In genomic region chr20:62364911-62365736, GRCh38 we compare ENCODE assay signal across 9 cellular contexts. TPM values are rescaled to one million over a fixed set of nuclear protein-coding genes. Genes with fewer than 3 reads are reported as not detected.
DNase-seq lines count a peak whose midpoint lies in the region; ATAC-seq lines count a peak whose summit lies in the region.
"Had no signal": no experiment of that assay in that cellular context is flagged by ENCODE, and none has a peak within 500 bp of the region (broad histone marks: within the 10 kb centered on the region; RNA-seq: fewer than 3 reads in every experiment).

No MANE protein-coding gene starts in this region.

- H3K4me3 ChIP-seq in muscle layer of colon (ENCODE audit: low read depth in 1 of 2, low read length in 2 of 2) (peak overlapping the region; percentile 20 to 92), urinary bladder (ENCODE audit: low read depth, low read length) (peak overlapping the region; percentile 80)

- H3K27ac ChIP-seq in epithelial cell of prostate: peak overlapping the region; percentile 80
- H3K27ac ChIP-seq in muscle layer of colon (ENCODE audit: low read depth, low read length): peak overlapping the region; percentile 96
- peak overlapping the region; percentile 75 for H3K27ac ChIP-seq in urinary bladder (ENCODE audit: low read depth)

- H3K9me3 ChIP-seq in muscle layer of colon (ENCODE audit: low read length): no peaks in the 10 kb centered on the region

- no peaks in the 10 kb centered on the region for H3K36me3 ChIP-seq in muscle layer of colon (ENCODE audit: insufficient read depth, low read length)
- H3K36me3 ChIP-seq in urinary bladder (ENCODE audit: insufficient read depth): no peaks in the 10 kb centered on the region

- 61% methylated on average over 27 of the region's 27 CpGs for WGBS in urinary bladder

- no peak for ATAC-seq in HG03460 (IDR thresholded peaks at IDR 0.05; ENCODE audit: unreplicated experiment)

- peaks cover 65% of the 10 kb centered on the region for H3K4me1 ChIP-seq in muscle layer of colon (ENCODE audit: insufficient read depth, low read length)
- H3K4me1 ChIP-seq in urinary bladder (ENCODE audit: insufficient read depth): peaks cover 2% of the 10 kb centered on the region

- H3K9ac ChIP-seq in muscle layer of colon (ENCODE audit: low read length): peak overlapping the region; percentile 87

- DNase-seq in activated CD4-positive, CD25-positive, alpha-beta regulatory T cell treated with anti-CD3 and anti-CD28 coated beads, Interleukin-2, amount 50 U/mL, for 72 hours: peak; percentile 29
- no peak for DNase-seq in activated CD4-positive, CD25-positive, alpha-beta regulatory T cell (lab: John Stamatoyannopoulos, UW)
- DNase-seq in epithelial cell of prostate (ENCODE audit: low read depth, low spot score) (no peak), NCI-H2107 (lab: John Stamatoyannopoulos, UW) (no peak), HK-2 (ENCODE audit: unreplicated experiment) (no peak)
- DNase-seq: KG1 had no signal

- peaks cover 0 to 6% of the 10 kb centered on the region in 2 donors for H3K27me3 ChIP-seq in muscle layer of colon (ENCODE audit: control insufficient read depth in 1 of 2, insufficient read depth in 2 of 2, low read length in 2 of 2)

RNA-seq across cellular contexts. Expression of gene LAMA5, which starts 2.0 kb away (rescaled TPM):
- total RNA-seq in urinary bladder: 40.4 TPM
- 162 TPM for polyA plus RNA-seq in urinary bladder

RNA-seq across cellular contexts. Expression of gene RPS21, which starts 21.8 kb away (rescaled TPM):
- total RNA-seq in urinary bladder: 396 TPM
- 4,730 TPM for polyA plus RNA-seq in urinary bladder

RNA-seq across cellular contexts. Expression of gene CABLES2, which starts 42.0 kb away (rescaled TPM):
- 2.1 TPM for total RNA-seq in urinary bladder
- polyA plus RNA-seq in urinary bladder: 5.7 TPM
